In the genomic region with DNA sequence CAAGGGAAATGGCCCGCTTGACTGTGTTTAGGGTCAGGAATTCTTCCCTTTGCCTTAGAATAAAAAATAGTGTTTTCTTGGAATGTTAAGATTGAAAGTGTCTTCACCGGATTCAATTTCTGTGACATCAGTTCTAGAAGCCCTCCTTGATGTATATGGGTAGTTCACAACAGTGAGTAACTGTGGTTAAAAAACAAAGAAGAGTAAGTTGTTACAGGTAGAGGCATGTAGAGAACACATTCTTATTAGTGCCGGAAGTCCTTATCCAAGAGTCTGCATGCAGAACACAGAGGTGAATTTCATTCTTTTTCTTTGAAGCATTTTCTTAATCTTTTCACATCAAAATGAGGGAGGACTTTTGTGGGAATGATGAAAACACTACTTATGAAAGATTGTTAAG, we compare ENCODE assay signal across 20 cellular contexts.
A peak's percentile ranks its signal among the peaks of the same experiment; 100 is the strongest.
DNase-seq lines count a peak whose midpoint lies in the region; ATAC-seq, FAIRE-seq and TF ChIP-seq lines count a peak whose summit lies in the region.
"Had no signal": no experiment of that assay in that cellular context is flagged by ENCODE, and none has a peak within 500 bp of the region (broad histone marks: within the 10 kb centered on the region; RNA-seq: fewer than 3 reads in every experiment).

No MANE protein-coding gene starts in this region.

- H3K27ac Mint-ChIP-seq in activated naive CD4-positive, alpha-beta T cell treated with anti-CD3 and anti-CD28 coated beads, Interleukin-2, amount 10 ng/mL, durations not matched to agents 7 days and 5 days: no peak overlapping the region
- H3K27ac Mint-ChIP-seq in nephron progenitor cell: no peak overlapping the region
- H3K27ac Mint-ChIP-seq: B cell; CD4-positive, alpha-beta T cell had no signal

- no peak overlapping the region for H3K4me3 ChIP-seq in HepG2 (replicated peaks in 1 of 3; ENCODE audit: insufficient read depth in 1 of 3, low read depth in 2 of 3, low read length in 3 of 3)
- H3K4me3 ChIP-seq in right lobe of liver: no peak overlapping the region
- no peak overlapping the region for H3K4me3 ChIP-seq in dorsolateral prefrontal cortex
- H3K4me3 ChIP-seq in mesendoderm (ENCODE audit: low read length): no peak overlapping the region
- no peak overlapping the region for H3K4me3 ChIP-seq in foreskin fibroblast (ENCODE audit: low read depth in 1 of 2, low read length in 2 of 2)

- H3K27me3 ChIP-seq in HepG2 (ENCODE audit: control insufficient read depth in 1 of 2, insufficient read depth in 2 of 2, low read length in 2 of 2) (no peaks in the 10 kb centered on the region), right lobe of liver (no peaks in the 10 kb centered on the region), dorsolateral prefrontal cortex (no peaks in the 10 kb centered on the region), mesendoderm (ENCODE audit: insufficient read depth, low read length, poor library complexity) (no peaks in the 10 kb centered on the region)

- H3K23ac ChIP-seq in mesendoderm (ENCODE audit: low read length): no peak overlapping the region

- H3K79me2 ChIP-seq in HepG2 (ENCODE audit: insufficient read depth, low read length) (peaks cover 97% of the 10 kb centered on the region), mesendoderm (ENCODE audit: control insufficient read depth, insufficient read depth, low read length) (peaks cover 38% of the 10 kb centered on the region)

- H2AK5ac ChIP-seq in mesendoderm (ENCODE audit: low read length): no peak overlapping the region

- H3K79me1 ChIP-seq in mesendoderm (ENCODE audit: low read length): peaks cover 31% of the 10 kb centered on the region

- no peak overlapping the region for H2BK5ac ChIP-seq in mesendoderm (ENCODE audit: low read length)

- H3K56ac ChIP-seq in mesendoderm (ENCODE audit: low read length): peak overlapping the region; percentile 1

- H3K4me1 ChIP-seq in HepG2 (ENCODE audit: insufficient read depth, low read length) (peaks cover 28% of the 10 kb centered on the region), right lobe of liver (no peaks in the 10 kb centered on the region), mesendoderm (ENCODE audit: control insufficient read depth, low read depth, low read length) (peaks cover 19% of the 10 kb centered on the region)
- H3K4me1 ChIP-seq: Caco-2 had no signal

- H3K4ac ChIP-seq in mesendoderm (ENCODE audit: low read depth, low read length): no peak overlapping the region

- FAIRE-seq in HepG2 (lab: Jason Lieb, UNC): no peak

- no peaks in the 10 kb centered on the region for H3K36me3 ChIP-seq in HepG2 (replicated peaks in 1 of 2; ENCODE audit: control insufficient read depth in 1 of 2, insufficient read depth in 2 of 2, low read length in 2 of 2)
- no peaks in the 10 kb centered on the region for H3K36me3 ChIP-seq in right lobe of liver
- no peaks in the 10 kb centered on the region for H3K36me3 ChIP-seq in mesendoderm (ENCODE audit: control insufficient read depth, insufficient read depth, low read length)

- H3K4me2 ChIP-seq in HepG2 (ENCODE audit: low read depth, low read length): no peak overlapping the region
- no peak overlapping the region for H3K4me2 ChIP-seq in mesendoderm (ENCODE audit: low read length)

- no peak overlapping the region for H3K18ac ChIP-seq in mesendoderm (ENCODE audit: low read length)

- no peak overlapping the region for H2BK15ac ChIP-seq in mesendoderm (replicated peaks; ENCODE audit: low read depth)

- DNase-seq in HepG2 (ENCODE audit: low spot score) (no peak), right lobe of liver (no peak), dorsolateral prefrontal cortex (no peak), mesendoderm (no peak), NCI-H774 (lab: John Stamatoyannopoulos, UW) (no peak), nephron progenitor cell (no peak), foreskin fibroblast (no peak)
- no peak for DNase-seq in activated naive CD4-positive, alpha-beta T cell treated with anti-CD3 and anti-CD28 coated beads, Interleukin-2, amount 10 ng/mL, durations not matched to agents 7 days and 5 days
- DNase-seq: 8988T; Caco-2; CD4-positive, alpha-beta T cell; DMS153; GF-D8; KG1; MV-4-11; NCI-H187; NCI-H2107; NCI-H226; NCI-H524 had no signal

- ATAC-seq in HepG2 (no peak), right lobe of liver (no peak)

- TF ChIP-seq RAD21 in HepG2 (CRISPR knock-in tag; IDR thresholded peaks at IDR 0.05): no peak

- H3K36me3 Mint-ChIP-seq in activated naive CD4-positive, alpha-beta T cell treated with anti-CD3 and anti-CD28 coated beads, Interleukin-2, amount 10 ng/mL, durations not matched to agents 7 days and 5 days: no peaks in the 10 kb centered on the region
- H3K36me3 Mint-ChIP-seq in nephron progenitor cell (ENCODE audit: low read depth): peaks cover 9% of the 10 kb centered on the region

- H2BK120ac ChIP-seq in mesendoderm (ENCODE audit: low read depth, low read length): no peak overlapping the region

- H4K8ac ChIP-seq in mesendoderm (ENCODE audit: low read depth, low read length): no peak overlapping the region

- no peaks in the 10 kb centered on the region for H3K9me3 Mint-ChIP-seq in activated naive CD4-positive, alpha-beta T cell treated with anti-CD3 and anti-CD28 coated beads, Interleukin-2, amount 10 ng/mL, durations not matched to agents 7 days and 5 days
- no peaks in the 10 kb centered on the region for H3K9me3 Mint-ChIP-seq in nephron progenitor cell
- H3K9me3 Mint-ChIP-seq: CD4-positive, alpha-beta T cell had no signal

- no peak overlapping the region for H2AFZ ChIP-seq in HepG2 (ENCODE audit: low read length)

- no peaks in the 10 kb centered on the region for H3K4me1 Mint-ChIP-seq in activated naive CD4-positive, alpha-beta T cell treated with anti-CD3 and anti-CD28 coated beads, Interleukin-2, amount 10 ng/mL, durations not matched to agents 7 days and 5 days
- H3K4me1 Mint-ChIP-seq in nephron progenitor cell: peaks cover 40% of the 10 kb centered on the region

- in situ Hi-C loops in HepG2 (cut with HindIII; ENCODE audit: extremely low pct_ligation_motif_present, low pct_unique_long_range_greater_than_20kb): no loop called here

- H3K27me3 Mint-ChIP-seq in activated naive CD4-positive, alpha-beta T cell treated with anti-CD3 and anti-CD28 coated beads, Interleukin-2, amount 10 ng/mL, durations not matched to agents 7 days and 5 days: no peaks in the 10 kb centered on the region
- no peaks in the 10 kb centered on the region for H3K27me3 Mint-ChIP-seq in nephron progenitor cell (ENCODE audit: low read depth, poor library complexity)
- H3K27me3 Mint-ChIP-seq: B cell had no signal

- no peak overlapping the region for H3K27ac ChIP-seq in HepG2 (ENCODE audit: extremely low read length, insufficient read depth, low read length)
- H3K27ac ChIP-seq in right lobe of liver: no peak overlapping the region
- H3K27ac ChIP-seq in dorsolateral prefrontal cortex: peak overlapping the region in 52 of 59 donors; percentile 0 to 100 (median 88)
- no peak overlapping the region for H3K27ac ChIP-seq in mesendoderm (ENCODE audit: low read depth, low read length)

- 96% methylated on average over 3 of the region's 3 CpGs for WGBS in HepG2 (ENCODE audit: low lambda C conversion rate)
- WGBS in right lobe of liver (ENCODE audit: insufficient coverage, low coverage, low lambda C conversion rate, missing lambda C conversion rate): 59% methylated on average over 3 of the region's 3 CpGs
- WGBS in mesendoderm (ENCODE audit: extremely low coverage, insufficient coverage, low lambda C conversion rate): no CpG with 5 or more reads among the region's 3 CpGs

- H3K9me3 ChIP-seq in HepG2 (ENCODE audit: low read length): no peaks in the 10 kb centered on the region
- no peaks in the 10 kb centered on the region for H3K9me3 ChIP-seq in right lobe of liver
- H3K9me3 ChIP-seq: Caco-2 had no signal

- TF ChIP-seq POLR2A in HepG2 (IDR thresholded peaks at IDR 0.05; ENCODE audit: insufficient read depth in 1 of 2, low read depth in 2 of 2, low read length in 2 of 2): no peak
- no peak for TF ChIP-seq POLR2A in right lobe of liver (IDR thresholded peaks at IDR 0.05)

- CTCF ChIA-PET in HepG2 (lab: Yijun Ruan, JAX; ENCODE audit: low intra/inter-chr PET ratio, low total read pairs): no interaction called here
- CTCF ChIA-PET in activated naive CD4-positive, alpha-beta T cell treated with anti-CD3 and anti-CD28 coated beads, Interleukin-2, amount 10 ng/mL, durations not matched to agents 7 days and 5 days (lab: Charles Lee): no interaction called here

- TF ChIP-seq EP300 in HepG2 (IDR thresholded peaks at IDR 0.05; ENCODE audit: low read depth in 2 of 2, low read length in 2 of 2) (no peak), HepG2 (CRISPR knock-in tag; IDR thresholded peaks at IDR 0.05; ENCODE audit: borderline replicate concordance) (no peak)

- intact Hi-C loops in HepG2 (cut with micrococcal nuclease; ENCODE audit: unreplicated experiment) (no loop called here), right lobe of liver (cut with DNase I) (no loop called here), dorsolateral prefrontal cortex (cut with DNase I) (no loop called here)

- no peaks in the 10 kb centered on the region; the same call in 1 of the 2 replicates for H4K20me1 ChIP-seq in HepG2 (ENCODE audit: insufficient read depth, low read length)

- no peak for TF ChIP-seq CTCF in HepG2 (CRISPR knock-in tag; IDR thresholded peaks at IDR 0.05)
- TF ChIP-seq CTCF in right lobe of liver (IDR thresholded peaks at IDR 0.05): no peak
- TF ChIP-seq CTCF in dorsolateral prefrontal cortex (IDR thresholded peaks at IDR 0.05 in 54 of 56, conservative IDR thresholded peaks at IDR 0.05 in 2 of 56; ENCODE audit: low read depth in 1 of 56, partially characterized antibody in 56 of 56): no peak
- no peak for TF ChIP-seq CTCF in nephron progenitor cell (IDR thresholded peaks at IDR 0.05)
- no peak for TF ChIP-seq CTCF in foreskin fibroblast (IDR thresholded peaks at IDR 0.05; ENCODE audit: low read depth, low read length)

- no peak overlapping the region for H4K5ac ChIP-seq in mesendoderm (ENCODE audit: low read length)

- H3K4me3 Mint-ChIP-seq in activated naive CD4-positive, alpha-beta T cell treated with anti-CD3 and anti-CD28 coated beads, Interleukin-2, amount 10 ng/mL, durations not matched to agents 7 days and 5 days: no peak overlapping the region
- no peak overlapping the region for H3K4me3 Mint-ChIP-seq in nephron progenitor cell
- H3K4me3 Mint-ChIP-seq: B cell; CD4-positive, alpha-beta T cell had no signal

- no TSS peak for BruUV-seq in HepG2 (replicated peaks; lab: Mats Ljungman, UMichigan)

- H3K9ac ChIP-seq in HepG2 (ENCODE audit: insufficient read depth, low read depth, low read length) (no peak overlapping the region), mesendoderm (ENCODE audit: low read length) (no peak overlapping the region)

- POLR2A ChIA-PET in HepG2 (lab: Yijun Ruan, JAX): no interaction called here

TF ChIP-seq in HepG2, 621 proteins besides CTCF, POLR2A, EP300 and RAD21 (continues in another document):
- TF ChIP-seq SSRP1 (CRISPR knock-in tag; IDR thresholded peaks at IDR 0.05) (0 out of 2 replicates have a peak, but pooled peaks have one; percentile 31), ATF7-NPFF (CRISPR knock-in tag; IDR thresholded peaks at IDR 0.05; ENCODE audit: low read depth) (no peak)

Comparison
In these comparisons a context has a peak if more than half of its experiments do, and no peak if none do; other contexts are left out.
1. H3K27ac ChIP-seq: peak in dorsolateral prefrontal cortex (52 of 59); none in HepG2 (single experiment), right lobe of liver (0 of 3) and mesendoderm (single experiment).